Comparison of ENCODE assay signal across 14 cellular contexts in genomic region chrX:123626962-123627361, GRCh38.
A peak's percentile ranks its signal among the peaks of the same experiment; 100 is the strongest.
DNase-seq lines count a peak whose midpoint lies in the region; ATAC-seq and TF ChIP-seq lines count a peak whose summit lies in the region.
"Had no signal": no experiment of that assay in that cellular context is flagged by ENCODE, and none has a peak within 500 bp of the region (broad histone marks: within the 10 kb centered on the region; RNA-seq: fewer than 3 reads in every experiment).

No MANE protein-coding gene starts in this region.

- CTCF ChIA-PET in activated naive CD4-positive, alpha-beta T cell treated with anti-CD3 and anti-CD28 coated beads for 36 hours (lab: Charles Lee), result no interaction called here

- intact Hi-C loops in activated naive CD4-positive, alpha-beta T cell treated with anti-CD3 and anti-CD28 coated beads for 36 hours (cut with micrococcal nuclease), result no loop called here
- intact Hi-C loops in left cardiac atrium (cut with DNase I), result no loop called here

- peak overlapping the region; percentile 53 for H3K27ac ChIP-seq in brain microvascular endothelial cell
- H3K27ac ChIP-seq: BLaER1 treated with 17β-estradiol and CSF1 and Interleukin-3, amounts not matched to agents 10 nM and 100 nM; spleen had no signal

- peaks cover 10% of the 10 kb centered on the region for H3K4me1 Mint-ChIP-seq in activated naive CD4-positive, alpha-beta T cell treated with anti-CD3 and anti-CD28 coated beads for 36 hours (ENCODE audit: low read depth)
- H3K4me1 Mint-ChIP-seq: GM23338, nephron progenitor cell had no signal

- no peaks in the 10 kb centered on the region for H3K27me3 ChIP-seq in brain microvascular endothelial cell (replicated peaks)
- H3K27me3 ChIP-seq: spleen had no signal

- no peak for DNase-seq in activated naive CD4-positive, alpha-beta T cell treated with anti-CD3 and anti-CD28 coated beads for 36 hours
- DNase-seq in activated naive CD4-positive, alpha-beta T cell (lab: John Stamatoyannopoulos, UW), result no peak
- peak; percentile 57 for DNase-seq in LHCN-M2 (ENCODE audit: low read depth)
- DNase-seq in brain microvascular endothelial cell, result peak; percentile 20
- DNase-seq in stimulated activated naive CD8-positive, alpha-beta T cell treated with anti-CD3 and anti-CD28 coated beads, Interleukin-15, Interleukin-2, amounts not matched to agents 100 U/mL and 50 U/mL, for 24 hours, result no peak
- DNase-seq in SW480 (ENCODE audit: low spot score), result no peak
- no peak for DNase-seq in left cardiac atrium
- DNase-seq: NCI-H187 treated with DMSO at 0.1 percent for 48 hours, nephron progenitor cell, spleen had no signal

- H3K9me3 Mint-ChIP-seq in activated naive CD4-positive, alpha-beta T cell treated with anti-CD3 and anti-CD28 coated beads for 36 hours, result no peaks in the 10 kb centered on the region
- H3K9me3 Mint-ChIP-seq: GM23338 had no signal

- peaks cover 2% of the 10 kb centered on the region for H3K36me3 ChIP-seq in brain microvascular endothelial cell (replicated peaks)

- H3K4me3 Mint-ChIP-seq in activated naive CD4-positive, alpha-beta T cell treated with anti-CD3 and anti-CD28 coated beads for 36 hours, result no peak overlapping the region
- H3K4me3 Mint-ChIP-seq: GM23338, nephron progenitor cell had no signal

- no peaks in the 10 kb centered on the region for H3K27me3 Mint-ChIP-seq in activated naive CD4-positive, alpha-beta T cell treated with anti-CD3 and anti-CD28 coated beads for 36 hours (ENCODE audit: low read depth)

- no peak for TF ChIP-seq CTCF in brain microvascular endothelial cell (IDR thresholded peaks at IDR 0.05; ENCODE audit: low read depth, low read length, missing control alignments)

- peak; percentile 77 for ATAC-seq in stimulated activated naive CD8-positive, alpha-beta T cell treated with anti-CD3 and anti-CD28 coated beads, Interleukin-15, Interleukin-2, amounts not matched to agents 100 U/mL and 50 U/mL, for 24 hours
- ATAC-seq in left cardiac atrium (no peak), HG02938 (IDR thresholded peaks at IDR 0.05; ENCODE audit: unreplicated experiment) (no peak)
- ATAC-seq: esophagus mucosa, GM23338 had no signal

- H3K27ac Mint-ChIP-seq in activated naive CD4-positive, alpha-beta T cell treated with anti-CD3 and anti-CD28 coated beads for 36 hours, result peak overlapping the region; percentile 54
- H3K27ac Mint-ChIP-seq: GM23338, nephron progenitor cell had no signal

- no peak overlapping the region for H3K4me3 ChIP-seq in brain microvascular endothelial cell (ENCODE audit: low read depth, low read length)
- H3K4me3 ChIP-seq: BLaER1 treated with 17β-estradiol and CSF1 and Interleukin-3, amounts not matched to agents 10 nM and 100 nM; GM23338; spleen had no signal

- peaks cover 18% of the 10 kb centered on the region for H3K36me3 Mint-ChIP-seq in activated naive CD4-positive, alpha-beta T cell treated with anti-CD3 and anti-CD28 coated beads for 36 hours (ENCODE audit: low read depth)

- in situ Hi-C loops in brain microvascular endothelial cell (cut with HindIII; ENCODE audit: low pct_ligation_motif_present, low sequenced_read_pairs), result no loop called here

Comparison
In these comparisons a context has a peak if more than half of its experiments do, and no peak if none do; other contexts are left out.
1. DNase-seq: peak in LHCN-M2 (single experiment) and brain microvascular endothelial cell (single experiment); none in activated naive CD4-positive, alpha-beta T cell treated with anti-CD3 and anti-CD28 coated beads for 36 hours (single experiment), activated naive CD4-positive, alpha-beta T cell (0 of 4), stimulated activated naive CD8-positive, alpha-beta T cell treated with anti-CD3 and anti-CD28 coated beads, Interleukin-15, Interleukin-2, amounts not matched to agents 100 U/mL and 50 U/mL, for 24 hours (single experiment), SW480 (single experiment) and left cardiac atrium (single experiment).